Comparison of ENCODE assay signal across 8 cellular contexts in genomic region chr14:55333785-55334485, GRCh38.
A peak's percentile ranks its signal among the peaks of the same experiment; 100 is the strongest.
DNase-seq lines count a peak whose midpoint lies in the region; ATAC-seq and TF ChIP-seq lines count a peak whose summit lies in the region.

No MANE protein-coding gene starts in this region.

- peak overlapping the region in 2 of 4 donors; percentile 30 to 43 for H3K27ac ChIP-seq in body of pancreas
- H3K27ac ChIP-seq in GM23338 (ENCODE audit: low read depth) = no peak overlapping the region

- H3K36me3 Mint-ChIP-seq in GM23338 (ENCODE audit: low read depth) = no peaks in the 10 kb centered on the region

- no peak for TF ChIP-seq POLR2A in body of pancreas (IDR thresholded peaks at IDR 0.05)

- TF ChIP-seq CTCF in body of pancreas (IDR thresholded peaks at IDR 0.05) (no peak), GM23338 (conservative IDR thresholded peaks at IDR 0.05; ENCODE audit: low read depth in 2 of 2) (no peak)

- H3K36me3 ChIP-seq in body of pancreas (replicated peaks in 1 of 2; ENCODE audit: insufficient read depth in 1 of 2, low read depth in 2 of 2) (no peaks in the 10 kb centered on the region), MG63 (no peaks in the 10 kb centered on the region), GM23338 (ENCODE audit: insufficient read depth) (no peaks in the 10 kb centered on the region)

- no peak overlapping the region for H3K4me2 ChIP-seq in GM23338

- H2AFZ ChIP-seq in GM23338 = no peak overlapping the region

- no peaks in the 10 kb centered on the region for H3K9me3 Mint-ChIP-seq in GM23338

- ATAC-seq in GM19372 (IDR thresholded peaks at IDR 0.05; ENCODE audit: low read depth, unreplicated experiment) = peak; percentile 43
- peak; percentile 47 for ATAC-seq in HG03342 (IDR thresholded peaks at IDR 0.05; ENCODE audit: unreplicated experiment)
- ATAC-seq in body of pancreas = peak; percentile 33
- no peak for ATAC-seq in GM18520 (IDR thresholded peaks at IDR 0.05; ENCODE audit: unreplicated experiment)
- no peak for ATAC-seq in GM23338

- H3K79me2 ChIP-seq in GM23338 (replicated peaks; ENCODE audit: insufficient read depth) = peaks cover 50% of the 10 kb centered on the region

- no peak overlapping the region for H3K4me3 Mint-ChIP-seq in GM23338

- peaks cover 8% of the 10 kb centered on the region for H4K20me1 ChIP-seq in GM23338 (replicated peaks; ENCODE audit: insufficient read depth)

- H3K9me3 ChIP-seq in body of pancreas (no peaks in the 10 kb centered on the region), MG63 (no peaks in the 10 kb centered on the region)

- no peak overlapping the region; the same call in 1 of the 2 replicates for H3K27ac Mint-ChIP-seq in GM23338

- H3K27me3 ChIP-seq in body of pancreas (no peaks in the 10 kb centered on the region), MG63 (no peaks in the 10 kb centered on the region), GM23338 (ENCODE audit: insufficient read depth) (no peaks in the 10 kb centered on the region)

- no peaks in the 10 kb centered on the region for H3F3A ChIP-seq in GM23338 (replicated peaks; ENCODE audit: low read depth)

- peaks cover 14% of the 10 kb centered on the region; the same call in 2 of the 3 replicates for H3K4me1 Mint-ChIP-seq in GM23338

- WGBS in body of pancreas, 2 donors = 32 to 37% methylated on average over 4 of the region's 4 CpGs

- H3K4me1 ChIP-seq in body of pancreas = peaks cover 26% of the 10 kb centered on the region
- H3K4me1 ChIP-seq in GM23338 (ENCODE audit: insufficient read depth) = peaks cover 7% of the 10 kb centered on the region

- H3K9me2 ChIP-seq in GM23338 (ENCODE audit: insufficient read depth) = no peaks in the 10 kb centered on the region

- intact Hi-C loops in body of pancreas (cut with DNase I) = no loop called here

- DNase-seq in body of pancreas (no peak), retina (peak; percentile 24), cerebellar cortex (ENCODE audit: low spot score) (no peak), MG63 (no peak), GM23338 (ENCODE audit: low spot score) (no peak)

- H3K4me3 ChIP-seq in body of pancreas = no peak overlapping the region
- no peak overlapping the region for H3K4me3 ChIP-seq in MG63
- no peak overlapping the region for H3K4me3 ChIP-seq in GM23338

- H3K27me3 Mint-ChIP-seq in GM23338 (ENCODE audit: insufficient read depth, low read depth, poor library complexity) = no peaks in the 10 kb centered on the region

TF ChIP-seq in GM23338, 12 proteins besides CTCF, POLR2A, EP300 and RAD21:
- TF ChIP-seq POLR2AphosphoS5 (IDR thresholded peaks at IDR 0.05; ENCODE audit: low read depth) = no peak
- no peak for TF ChIP-seq CREB1 (CRISPR knock-in tag; IDR thresholded peaks at IDR 0.05; ENCODE audit: low read depth)
- no peak for TF ChIP-seq REST (IDR thresholded peaks at IDR 0.05; ENCODE audit: unreplicated experiment)
- no peak for TF ChIP-seq ZNF331 (CRISPR knock-in tag; IDR thresholded peaks at IDR 0.05; ENCODE audit: low read depth)
- no peak for TF ChIP-seq STAT1 (IDR thresholded peaks at IDR 0.05; ENCODE audit: unreplicated experiment)
- TF ChIP-seq ZNF462 (CRISPR knock-in tag; IDR thresholded peaks at IDR 0.05) = no peak
- TF ChIP-seq JUNB (IDR thresholded peaks at IDR 0.05; ENCODE audit: unreplicated experiment) = no peak
- TF ChIP-seq ZNF114 (CRISPR knock-in tag; IDR thresholded peaks at IDR 0.05) = no peak
- no peak for TF ChIP-seq EZH2phosphoT487 (IDR thresholded peaks at IDR 0.05; ENCODE audit: unreplicated experiment)

Comparison
In these comparisons a context has a peak if more than half of its experiments do, and no peak if none do; other contexts are left out.
1. ATAC-seq: peak in GM19372 (single experiment), HG03342 (single experiment) and body of pancreas (single experiment); none in GM18520 (single experiment) and GM23338 (single experiment).